In the genomic region with DNA sequence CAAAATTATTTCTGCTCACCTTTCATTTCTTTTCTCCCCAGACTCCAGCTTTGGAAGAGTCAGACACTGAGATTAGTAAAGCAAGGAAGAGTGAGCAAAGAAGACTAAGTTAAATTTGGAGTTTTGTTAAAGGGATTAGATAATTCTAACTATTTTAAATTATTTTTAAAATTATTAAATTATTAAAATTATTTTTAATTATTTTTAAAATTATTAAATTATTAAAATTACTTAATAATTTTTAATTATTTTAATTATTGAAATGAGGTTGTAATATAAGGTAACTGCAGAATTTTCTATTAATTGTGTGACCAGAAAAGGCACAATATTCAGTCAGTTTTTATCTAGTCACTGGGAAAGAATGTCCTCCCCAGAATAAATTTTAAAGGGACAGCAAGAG, we compare ENCODE assay signal across 27 cellular contexts.
"Had no signal": no experiment of that assay in that cellular context is flagged by ENCODE, and none has a peak within 500 bp of the region (broad histone marks: within the 10 kb centered on the region; RNA-seq: fewer than 3 reads in every experiment).

No MANE protein-coding gene starts in this region.

- H3K4me1 ChIP-seq: body of pancreas, colonic mucosa, esophagus muscularis mucosa, foreskin keratinocyte, gastroesophageal sphincter had no signal

- H3K4me3 Mint-ChIP-seq: activated CD4-positive, alpha-beta memory T cell treated with anti-CD3 and anti-CD28 coated beads, Interleukin-2, amount 10 ng/mL, durations not matched to agents 7 days and 5 days; activated CD4-positive, alpha-beta T cell treated with anti-CD3 and anti-CD28 coated beads, Interleukin-2, amount 10 ng/mL, durations not matched to agents 7 days and 5 days; activated naive CD4-positive, alpha-beta T cell treated with anti-CD3 and anti-CD28 coated beads, Interleukin-2, amount 10 ng/mL, durations not matched to agents 7 days and 5 days; activated T-cell treated with anti-CD3 and anti-CD28 coated beads, Interleukin-2, amount 50 U/mL, for 24 hours; activated T-cell treated with anti-CD3 and anti-CD28 coated beads, Interleukin-2, amount 50 U/mL, for 72 hours; T-helper 17 cell; T-helper 2 cell treated with Interferon-gamma antibody and Interleukin-4, amounts not matched to agents 5 μg/mL and 100 μg/mL, for 36 hours had no signal

- H3K27ac ChIP-seq: body of pancreas, colonic mucosa, esophagus muscularis mucosa, foreskin keratinocyte, gastroesophageal sphincter had no signal

- H3K27me3 Mint-ChIP-seq: activated CD4-positive, alpha-beta memory T cell treated with anti-CD3 and anti-CD28 coated beads, Interleukin-2, amount 10 ng/mL, durations not matched to agents 7 days and 5 days; activated CD4-positive, alpha-beta T cell treated with anti-CD3 and anti-CD28 coated beads, Interleukin-2, amount 10 ng/mL, durations not matched to agents 7 days and 5 days; activated naive CD4-positive, alpha-beta T cell treated with anti-CD3 and anti-CD28 coated beads, Interleukin-2, amount 10 ng/mL, durations not matched to agents 7 days and 5 days; activated T-cell treated with anti-CD3 and anti-CD28 coated beads, Interleukin-2, amount 50 U/mL, for 24 hours; T-helper 17 cell had no signal

- H3K4me3 ChIP-seq: body of pancreas, colonic mucosa, esophagus muscularis mucosa, gastroesophageal sphincter had no signal

- H3K36me3 ChIP-seq: colonic mucosa, esophagus muscularis mucosa, gastroesophageal sphincter had no signal

- H3K9me3 Mint-ChIP-seq: activated CD4-positive, alpha-beta memory T cell treated with anti-CD3 and anti-CD28 coated beads, Interleukin-2, amount 10 ng/mL, durations not matched to agents 7 days and 5 days; activated T-cell treated with anti-CD3 and anti-CD28 coated beads, Interleukin-2, amount 50 U/mL, for 24 hours; activated T-cell treated with anti-CD3 and anti-CD28 coated beads, Interleukin-2, amount 50 U/mL, for 72 hours had no signal

- H3K27ac Mint-ChIP-seq: activated CD4-positive, alpha-beta memory T cell treated with anti-CD3 and anti-CD28 coated beads, Interleukin-2, amount 10 ng/mL, durations not matched to agents 7 days and 5 days; activated CD4-positive, alpha-beta T cell treated with anti-CD3 and anti-CD28 coated beads, Interleukin-2, amount 10 ng/mL, durations not matched to agents 7 days and 5 days; activated naive CD4-positive, alpha-beta T cell treated with anti-CD3 and anti-CD28 coated beads, Interleukin-2, amount 10 ng/mL, durations not matched to agents 7 days and 5 days; activated naive CD4-positive, alpha-beta T cell treated with anti-CD3 and anti-CD28 coated beads, Interleukin-2, amount 50 U/mL, for 72 hours; activated T-cell treated with anti-CD3 and anti-CD28 coated beads, Interleukin-2, amount 50 U/mL, for 24 hours; activated T-cell treated with anti-CD3 and anti-CD28 coated beads, Interleukin-2, amount 50 U/mL, for 72 hours; T-helper 17 cell; T-helper 2 cell treated with Interferon-gamma antibody and Interleukin-4, amounts not matched to agents 5 μg/mL and 100 μg/mL, for 36 hours had no signal

- H3K9me3 ChIP-seq: body of pancreas, colonic mucosa, esophagus muscularis mucosa, gastroesophageal sphincter had no signal

- ATAC-seq: activated naive CD4-positive, alpha-beta T cell treated with anti-CD3 and anti-CD28 coated beads, Interleukin-2, amount 50 U/mL, for 72 hours; activated T-cell treated with anti-CD3 and anti-CD28 coated beads, Interleukin-2, amount 50 U/mL, for 72 hours; body of pancreas; foreskin keratinocyte; gastroesophageal sphincter; T-helper 17 cell had no signal

- DNase-seq: activated CD4-positive, alpha-beta memory T cell treated with anti-CD3 and anti-CD28 coated beads, Interleukin-2, amount 10 ng/mL, durations not matched to agents 7 days and 5 days; activated CD4-positive, alpha-beta T cell treated with anti-CD3 and anti-CD28 coated beads for 1 hour; activated CD4-positive, alpha-beta T cell treated with anti-CD3 and anti-CD28 coated beads for 4 hours; activated CD4-positive, alpha-beta T cell treated with anti-CD3 and anti-CD28 coated beads, Interleukin-2, amount 10 ng/mL, durations not matched to agents 7 days and 5 days; activated CD4-positive, alpha-beta T cell treated with anti-CD3 and anti-CD28 coated beads, Interleukin-2, amount 50 U/mL, for 4 hours; activated CD8-positive, alpha-beta memory T cell treated with anti-CD3 and anti-CD28 coated beads, Interleukin-2, amount 50 U/mL, for 48 hours; activated gamma-delta T cell; activated naive CD4-positive, alpha-beta T cell; activated naive CD4-positive, alpha-beta T cell treated with anti-CD3 and anti-CD28 coated beads, Interleukin-2, amount 10 ng/mL, durations not matched to agents 7 days and 5 days; activated T-cell treated with anti-CD3 and anti-CD28 coated beads for 4 hours; activated T-cell treated with anti-CD3 and anti-CD28 coated beads, Interleukin-2, amount 50 U/mL, for 24 hours; activated T-cell treated with anti-CD3 and anti-CD28 coated beads, Interleukin-2, amount 50 U/mL, for 72 hours; amniotic stem cell; anterior cingulate cortex; body of pancreas; caudate nucleus; colonic mucosa; effector CD8-positive, alpha-beta T cell; erythroblast; foreskin keratinocyte; T-helper 1 cell; T-helper 17 cell; T1000 had no signal

- H3K27me3 ChIP-seq: body of pancreas, colonic mucosa, esophagus muscularis mucosa, gastroesophageal sphincter had no signal
